9 cellular contexts compared by ENCODE assay signal in the genomic region with DNA sequence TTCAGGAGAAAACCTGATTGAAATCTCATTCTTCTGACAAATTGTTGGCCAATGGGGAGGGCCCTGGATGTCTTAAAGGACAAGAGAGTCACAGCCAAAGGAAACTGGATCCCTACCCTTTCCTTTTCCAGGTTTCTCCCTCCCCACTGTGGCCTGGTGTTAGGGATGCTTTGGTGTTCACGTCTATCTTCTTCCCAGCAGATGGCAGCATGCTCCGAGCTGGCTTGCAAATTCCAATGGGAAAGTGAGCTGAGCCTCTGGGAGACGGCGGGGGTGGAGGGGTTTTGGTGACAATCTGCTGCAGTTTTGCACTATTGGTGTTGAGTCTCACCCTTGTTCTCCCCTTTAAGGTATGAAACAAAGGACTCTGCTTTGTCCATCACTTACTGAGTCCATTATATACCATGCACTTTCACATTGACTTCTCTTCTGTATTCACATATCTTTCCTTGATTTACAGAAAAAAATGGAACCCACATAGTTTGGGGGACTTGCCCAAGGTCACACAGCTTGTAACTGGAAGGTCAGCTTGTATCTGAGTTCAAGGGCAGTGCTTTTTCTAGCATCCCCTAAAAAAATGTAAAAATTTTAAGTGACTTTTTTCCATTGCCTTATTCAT. TPM values are rescaled to one million over a fixed set of nuclear protein-coding genes. Genes with fewer than 3 reads are reported as not detected.
DNase-seq lines count a peak whose midpoint lies in the region; ATAC-seq, FAIRE-seq and TF ChIP-seq lines count a peak whose summit lies in the region.
"Had no signal": no experiment of that assay in that cellular context is flagged by ENCODE, and none has a peak within 500 bp of the region (broad histone marks: within the 10 kb centered on the region; RNA-seq: fewer than 3 reads in every experiment).

No MANE protein-coding gene starts in this region.

- FAIRE-seq in bronchial epithelial cell (lab: Jason Lieb, UNC), result no peak
- FAIRE-seq: TTC549 had no signal

- no peak overlapping the region for H3K27ac ChIP-seq in GM23338 (ENCODE audit: low read depth)

- H3K9me2 ChIP-seq in GM23338 (ENCODE audit: insufficient read depth), result no peaks in the 10 kb centered on the region

- H3F3A ChIP-seq in GM23338 (replicated peaks; ENCODE audit: low read depth), result no peaks in the 10 kb centered on the region

- H3K27me3 Mint-ChIP-seq in GM23338 (ENCODE audit: insufficient read depth, low read depth, poor library complexity) (peaks cover 2% of the 10 kb centered on the region), immature natural killer cell (ENCODE audit: low read depth in 3 of 3) (peaks cover 0 to 13% (median 5%) of the 10 kb centered on the region in 3 donors)
- peaks cover 23% of the 10 kb centered on the region for H3K27me3 Mint-ChIP-seq in activated T-helper 2 cell treated with anti-CD3 and anti-CD28 coated beads, Interferon-gamma antibody, Interleukin-2, Interleukin-4, amounts not matched to agents 10 μg/mL and 5 μg/mL and 100 μg/mL, durations not matched to agents 14 hours and 24 hours and 36 hours (ENCODE audit: low read depth)

- ATAC-seq in GM23338, result peak; percentile 98
- ATAC-seq in left lobe of liver, result peak; percentile 85

- H4K20me1 ChIP-seq in GM23338 (replicated peaks; ENCODE audit: insufficient read depth), result no peaks in the 10 kb centered on the region

- DNase-seq in GM23338 (ENCODE audit: low spot score) (peak; percentile 89), NCI-H446 (lab: John Stamatoyannopoulos, UW) (peak; percentile 63 to 65), bronchial epithelial cell (ENCODE audit: low read depth) (peak; percentile 51), left lobe of liver (ENCODE audit: low spot score) (peak; percentile 54), GM20000 (ENCODE audit: low spot score) (no peak), T-helper 9 cell (no peak), immature natural killer cell (no peak)
- no peak for DNase-seq in activated T-helper 2 cell treated with anti-CD3 and anti-CD28 coated beads, Interferon-gamma antibody, Interleukin-2, Interleukin-4, amounts not matched to agents 10 μg/mL and 5 μg/mL and 100 μg/mL, durations not matched to agents 14 hours and 24 hours and 36 hours (ENCODE audit: low spot score)

- peak; percentile 72 to 93 for TF ChIP-seq CTCF in GM23338 (conservative IDR thresholded peaks at IDR 0.05; ENCODE audit: low read depth in 2 of 2)
- TF ChIP-seq CTCF in bronchial epithelial cell (IDR thresholded peaks at IDR 0.05; ENCODE audit: insufficient read depth, low read length, severe bottlenecking), result peak; percentile 86
- TF ChIP-seq CTCF in GM20000 (IDR thresholded peaks at IDR 0.05; ENCODE audit: extremely low read depth, missing control alignments), result no peak

- no peaks in the 10 kb centered on the region for H3K4me1 ChIP-seq in GM23338 (ENCODE audit: insufficient read depth)

- no peaks in the 10 kb centered on the region for H3K4me1 Mint-ChIP-seq in GM23338
- H3K4me1 Mint-ChIP-seq in activated T-helper 2 cell treated with anti-CD3 and anti-CD28 coated beads, Interferon-gamma antibody, Interleukin-2, Interleukin-4, amounts not matched to agents 10 μg/mL and 5 μg/mL and 100 μg/mL, durations not matched to agents 14 hours and 24 hours and 36 hours (ENCODE audit: low read depth), result no peaks in the 10 kb centered on the region
- no peaks in the 10 kb centered on the region for H3K4me1 Mint-ChIP-seq in immature natural killer cell

- no peak overlapping the region for H3K4me2 ChIP-seq in GM23338

- H3K4me3 ChIP-seq in GM23338, result no peak overlapping the region
- H3K4me3 ChIP-seq in bronchial epithelial cell (ENCODE audit: low read depth, low read length), result no peak overlapping the region

- H2AFZ ChIP-seq in GM23338, result no peak overlapping the region

- H3K36me3 Mint-ChIP-seq in GM23338 (ENCODE audit: low read depth) (no peaks in the 10 kb centered on the region), immature natural killer cell (no peaks in the 10 kb centered on the region)
- H3K36me3 Mint-ChIP-seq in activated T-helper 2 cell treated with anti-CD3 and anti-CD28 coated beads, Interferon-gamma antibody, Interleukin-2, Interleukin-4, amounts not matched to agents 10 μg/mL and 5 μg/mL and 100 μg/mL, durations not matched to agents 14 hours and 24 hours and 36 hours (ENCODE audit: low read depth), result no peaks in the 10 kb centered on the region

- no peak overlapping the region for H3K27ac Mint-ChIP-seq in GM23338
- no peak overlapping the region for H3K27ac Mint-ChIP-seq in activated T-helper 2 cell treated with anti-CD3 and anti-CD28 coated beads, Interferon-gamma antibody, Interleukin-2, Interleukin-4, amounts not matched to agents 10 μg/mL and 5 μg/mL and 100 μg/mL, durations not matched to agents 14 hours and 24 hours and 36 hours
- H3K27ac Mint-ChIP-seq in immature natural killer cell, result no peak overlapping the region

- intact Hi-C loops in activated T-helper 2 cell treated with anti-CD3 and anti-CD28 coated beads, Interferon-gamma antibody, Interleukin-2, Interleukin-4, amounts not matched to agents 10 μg/mL and 5 μg/mL and 100 μg/mL, durations not matched to agents 14 hours and 24 hours and 36 hours (cut with micrococcal nuclease), result loop anchor here (5.0 kb wide), 1 partner anchor 37 kb away; the partner anchor contains the start of gene CCDC177

- no peaks in the 10 kb centered on the region for H3K79me2 ChIP-seq in GM23338 (replicated peaks; ENCODE audit: insufficient read depth)

- H3K27me3 ChIP-seq in GM23338 (ENCODE audit: insufficient read depth) (no peaks in the 10 kb centered on the region), bronchial epithelial cell (ENCODE audit: control insufficient read depth, insufficient read depth, low read length) (peaks cover 1% of the 10 kb centered on the region)

- no peaks in the 10 kb centered on the region for H3K36me3 ChIP-seq in GM23338 (ENCODE audit: insufficient read depth)
- no peaks in the 10 kb centered on the region for H3K36me3 ChIP-seq in bronchial epithelial cell (ENCODE audit: control insufficient read depth, insufficient read depth, low read length)

- H3K4me3 Mint-ChIP-seq in GM23338 (no peak overlapping the region), immature natural killer cell (no peak overlapping the region)
- no peak overlapping the region for H3K4me3 Mint-ChIP-seq in activated T-helper 2 cell treated with anti-CD3 and anti-CD28 coated beads, Interferon-gamma antibody, Interleukin-2, Interleukin-4, amounts not matched to agents 10 μg/mL and 5 μg/mL and 100 μg/mL, durations not matched to agents 14 hours and 24 hours and 36 hours (ENCODE audit: low read depth)

- no peaks in the 10 kb centered on the region for H3K9me3 Mint-ChIP-seq in GM23338
- no peaks in the 10 kb centered on the region for H3K9me3 Mint-ChIP-seq in activated T-helper 2 cell treated with anti-CD3 and anti-CD28 coated beads, Interferon-gamma antibody, Interleukin-2, Interleukin-4, amounts not matched to agents 10 μg/mL and 5 μg/mL and 100 μg/mL, durations not matched to agents 14 hours and 24 hours and 36 hours
- H3K9me3 Mint-ChIP-seq in immature natural killer cell, result no peaks in the 10 kb centered on the region

RNA-seq across cellular contexts. Expression of gene CCDC177, which starts 39.3 kb away (rescaled TPM):
- total RNA-seq in GM23338 (2014; rRNA removed; shearing (Covaris generic)), result 0.66 and 1.7 TPM in 2 replicates
- 0.18 and 0.38 TPM in 2 replicates for polyA plus RNA-seq in GM23338 (2016; fragmentation: Nextera tagmentation; extraction: Ambion mirVana)
- not detected in 2 replicates for total RNA-seq in bronchial epithelial cell
- 0.08 TPM for total RNA-seq in left lobe of liver
- 0.05 TPM in 1 of 2 replicates, not detected in the other for total RNA-seq in activated T-helper 2 cell treated with anti-CD3 and anti-CD28 coated beads, Interferon-gamma antibody, Interleukin-2, Interleukin-4, amounts not matched to agents 10 μg/mL and 5 μg/mL and 100 μg/mL, durations not matched to agents 14 hours and 24 hours and 36 hours
- not detected for polyA plus RNA-seq in immature natural killer cell

RNA-seq across cellular contexts. Expression of gene PLEKHD1, which starts 50.8 kb away (rescaled TPM):
- 0.28 and 0.35 TPM in 2 replicates for total RNA-seq in GM23338 (2014; rRNA removed; shearing (Covaris generic))
- polyA plus RNA-seq in GM23338 (2016; fragmentation: Nextera tagmentation; extraction: Ambion mirVana) (0.14 and 0.19 TPM in 2 replicates), immature natural killer cell (under 1 TPM in 2 of 3 donors, not detected in 1; 0.08 to 0.09 TPM)
- total RNA-seq in bronchial epithelial cell (0.26 TPM in 1 of 2 replicates, not detected in the other), left lobe of liver (not detected)
- 0.09 TPM in 1 of 2 replicates, not detected in the other for total RNA-seq in activated T-helper 2 cell treated with anti-CD3 and anti-CD28 coated beads, Interferon-gamma antibody, Interleukin-2, Interleukin-4, amounts not matched to agents 10 μg/mL and 5 μg/mL and 100 μg/mL, durations not matched to agents 14 hours and 24 hours and 36 hours

Comparison
In these comparisons a context has a peak if more than half of its experiments do, and no peak if none do; other contexts are left out.
1. DNase-seq: peak in GM23338 (single experiment), NCI-H446 (2 of 2), bronchial epithelial cell (single experiment) and left lobe of liver (single experiment); none in GM20000 (single experiment), T-helper 9 cell (single experiment), activated T-helper 2 cell treated with anti-CD3 and anti-CD28 coated beads, Interferon-gamma antibody, Interleukin-2, Interleukin-4, amounts not matched to agents 10 μg/mL and 5 μg/mL and 100 μg/mL, durations not matched to agents 14 hours and 24 hours and 36 hours (single experiment) and immature natural killer cell (0 of 3).